1 cellular context compared by ENCODE assay signal in the genomic region with DNA sequence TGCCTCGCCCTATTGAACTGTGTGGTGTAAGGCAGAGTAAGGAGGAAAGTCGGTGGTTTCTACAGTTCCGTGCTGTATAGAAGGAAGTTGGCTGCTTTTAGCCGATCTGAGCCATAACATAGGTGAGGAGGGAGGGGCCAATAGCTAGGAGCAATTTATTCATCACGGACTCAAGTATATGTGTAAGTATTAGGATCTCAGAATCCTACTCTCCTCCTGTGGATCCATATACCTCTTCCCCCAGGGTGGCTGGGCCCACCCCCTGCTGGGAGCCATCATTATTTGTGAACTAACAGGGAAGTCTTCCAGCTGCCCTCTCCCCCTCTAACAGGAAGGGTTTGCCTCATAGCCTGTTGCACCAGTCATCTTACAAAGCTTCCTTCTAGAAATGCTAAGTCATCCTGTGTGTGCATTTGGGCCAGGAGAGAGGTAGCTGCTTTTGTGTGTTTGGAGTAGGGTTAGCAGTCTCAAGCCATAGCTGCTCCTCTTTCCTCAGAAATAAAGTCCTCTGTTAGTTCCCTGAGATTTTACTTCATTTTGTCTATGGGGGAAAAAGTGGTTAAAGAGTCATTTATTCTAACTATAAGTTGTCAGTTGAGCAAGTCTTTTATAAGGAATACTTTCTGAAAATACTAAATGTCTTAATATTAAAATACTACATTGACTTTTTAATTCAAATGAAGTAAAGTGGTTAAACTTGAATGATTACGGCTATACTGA.
TF ChIP-seq lines count a peak whose summit lies in the region.

No MANE protein-coding gene starts in this region.

TF ChIP-seq in K562, 482 proteins besides CTCF, POLR2A, EP300 and RAD21 (continued from another document and continues in another):
- TF ChIP-seq, protein P1, sequence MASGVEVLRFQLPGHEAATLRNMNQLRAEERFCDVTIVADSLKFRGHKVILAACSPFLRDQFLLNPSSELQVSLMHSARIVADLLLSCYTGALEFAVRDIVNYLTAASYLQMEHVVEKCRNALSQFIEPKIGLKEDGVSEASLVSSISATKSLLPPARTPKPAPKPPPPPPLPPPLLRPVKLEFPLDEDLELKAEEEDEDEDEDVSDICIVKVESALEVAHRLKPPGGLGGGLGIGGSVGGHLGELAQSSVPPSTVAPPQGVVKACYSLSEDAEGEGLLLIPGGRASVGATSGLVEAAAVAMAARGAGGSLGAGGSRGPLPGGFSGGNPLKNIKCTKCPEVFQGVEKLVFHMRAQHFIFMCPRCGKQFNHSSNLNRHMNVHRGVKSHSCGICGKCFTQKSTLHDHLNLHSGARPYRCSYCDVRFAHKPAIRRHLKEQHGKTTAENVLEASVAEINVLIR (CRISPR knock-in tag; IDR thresholded peaks at IDR 0.05) = 0 out of 2 replicates have a peak, but pooled peaks have one; percentile 25
- TF ChIP-seq KLF13 (tag; IDR thresholded peaks at IDR 0.05; ENCODE audit: borderline replicate concordance, low read depth) = peak; percentile 61; the same call in 1 of the 2 replicates
- peak; percentile 88; the same call in 1 of the 2 replicates for TF ChIP-seq SMARCA5 (IDR thresholded peaks at IDR 0.05)
- TF ChIP-seq RBM17 (IDR thresholded peaks at IDR 0.05; ENCODE audit: borderline replicate concordance, low read depth, low read length) = no peak
- TF ChIP-seq BMI1 (IDR thresholded peaks at IDR 0.05; ENCODE audit: low read length) = no peak
- TF ChIP-seq FOXA1 (IDR thresholded peaks at IDR 0.05; ENCODE audit: borderline replicate concordance) = no peak
- TF ChIP-seq TAF9B (IDR thresholded peaks at IDR 0.05; ENCODE audit: partially characterized antibody) = peak; percentile 73
- TF ChIP-seq TAF15 (IDR thresholded peaks at IDR 0.05; ENCODE audit: low read depth, low read length) = no peak
- no peak for TF ChIP-seq IRF2 (CRISPR knock-in tag; IDR thresholded peaks at IDR 0.05)
- peak; percentile 87 for TF ChIP-seq GATAD2B (IDR thresholded peaks at IDR 0.05; ENCODE audit: borderline replicate concordance)
- TF ChIP-seq KAT7 (CRISPR knock-in tag; IDR thresholded peaks at IDR 0.05; ENCODE audit: borderline replicate concordance) = peak; percentile 66; the same call in 1 of the 2 replicates
- TF ChIP-seq, protein P2, sequence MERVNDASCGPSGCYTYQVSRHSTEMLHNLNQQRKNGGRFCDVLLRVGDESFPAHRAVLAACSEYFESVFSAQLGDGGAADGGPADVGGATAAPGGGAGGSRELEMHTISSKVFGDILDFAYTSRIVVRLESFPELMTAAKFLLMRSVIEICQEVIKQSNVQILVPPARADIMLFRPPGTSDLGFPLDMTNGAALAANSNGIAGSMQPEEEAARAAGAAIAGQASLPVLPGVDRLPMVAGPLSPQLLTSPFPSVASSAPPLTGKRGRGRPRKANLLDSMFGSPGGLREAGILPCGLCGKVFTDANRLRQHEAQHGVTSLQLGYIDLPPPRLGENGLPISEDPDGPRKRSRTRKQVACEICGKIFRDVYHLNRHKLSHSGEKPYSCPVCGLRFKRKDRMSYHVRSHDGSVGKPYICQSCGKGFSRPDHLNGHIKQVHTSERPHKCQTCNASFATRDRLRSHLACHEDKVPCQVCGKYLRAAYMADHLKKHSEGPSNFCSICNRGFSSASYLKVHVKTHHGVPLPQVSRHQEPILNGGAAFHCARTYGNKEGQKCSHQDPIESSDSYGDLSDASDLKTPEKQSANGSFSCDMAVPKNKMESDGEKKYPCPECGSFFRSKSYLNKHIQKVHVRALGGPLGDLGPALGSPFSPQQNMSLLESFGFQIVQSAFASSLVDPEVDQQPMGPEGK (CRISPR knock-in tag; IDR thresholded peaks at IDR 0.05; ENCODE audit: borderline replicate concordance) = no peak
- no peak; the same call in 1 of the 2 replicates for TF ChIP-seq MTA1 (IDR thresholded peaks at IDR 0.05; ENCODE audit: borderline replicate concordance)
- peak; percentile 65; the same call in 1 of the 2 replicates for TF ChIP-seq ELF2 (CRISPR knock-in tag; IDR thresholded peaks at IDR 0.05)
- TF ChIP-seq TCF7 (IDR thresholded peaks at IDR 0.05; ENCODE audit: borderline replicate concordance) = no peak
- TF ChIP-seq ZNF561 (CRISPR knock-in tag; conservative IDR thresholded peaks at IDR 0.05) = no peak
- TF ChIP-seq, protein P3, sequence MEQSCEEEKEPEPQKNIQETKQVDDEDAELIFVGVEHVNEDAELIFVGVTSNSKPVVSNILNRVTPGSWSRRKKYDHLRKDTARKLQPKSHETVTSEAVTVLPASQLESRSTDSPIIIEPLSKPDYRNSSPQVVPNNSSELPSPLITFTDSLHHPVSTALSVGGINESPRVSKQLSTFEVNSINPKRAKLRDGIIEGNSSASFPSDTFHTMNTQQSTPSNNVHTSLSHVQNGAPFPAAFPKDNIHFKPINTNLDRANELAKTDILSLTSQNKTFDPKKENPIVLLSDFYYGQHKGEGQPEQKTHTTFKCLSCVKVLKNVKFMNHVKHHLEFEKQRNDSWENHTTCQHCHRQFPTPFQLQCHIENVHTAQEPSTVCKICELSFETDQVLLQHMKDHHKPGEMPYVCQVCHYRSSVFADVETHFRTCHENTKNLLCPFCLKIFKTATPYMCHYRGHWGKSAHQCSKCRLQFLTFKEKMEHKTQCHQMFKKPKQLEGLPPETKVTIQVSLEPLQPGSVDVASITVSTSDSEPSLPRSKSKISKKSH (CRISPR knock-in tag; IDR thresholded peaks at IDR 0.05) = no peak
- 0 out of 4 replicates have a peak, but pooled peaks of 1 of the 2 experiments have one; percentile 19 for TF ChIP-seq NRF1 (conservative IDR thresholded peaks at IDR 0.05 in 1 of 2, IDR thresholded peaks at IDR 0.05 in 1 of 2)
- TF ChIP-seq CTBP1 (IDR thresholded peaks at IDR 0.05; ENCODE audit: borderline replicate concordance) = peak; percentile 85; the same call in 1 of the 2 replicates
- TF ChIP-seq, protein P4, sequence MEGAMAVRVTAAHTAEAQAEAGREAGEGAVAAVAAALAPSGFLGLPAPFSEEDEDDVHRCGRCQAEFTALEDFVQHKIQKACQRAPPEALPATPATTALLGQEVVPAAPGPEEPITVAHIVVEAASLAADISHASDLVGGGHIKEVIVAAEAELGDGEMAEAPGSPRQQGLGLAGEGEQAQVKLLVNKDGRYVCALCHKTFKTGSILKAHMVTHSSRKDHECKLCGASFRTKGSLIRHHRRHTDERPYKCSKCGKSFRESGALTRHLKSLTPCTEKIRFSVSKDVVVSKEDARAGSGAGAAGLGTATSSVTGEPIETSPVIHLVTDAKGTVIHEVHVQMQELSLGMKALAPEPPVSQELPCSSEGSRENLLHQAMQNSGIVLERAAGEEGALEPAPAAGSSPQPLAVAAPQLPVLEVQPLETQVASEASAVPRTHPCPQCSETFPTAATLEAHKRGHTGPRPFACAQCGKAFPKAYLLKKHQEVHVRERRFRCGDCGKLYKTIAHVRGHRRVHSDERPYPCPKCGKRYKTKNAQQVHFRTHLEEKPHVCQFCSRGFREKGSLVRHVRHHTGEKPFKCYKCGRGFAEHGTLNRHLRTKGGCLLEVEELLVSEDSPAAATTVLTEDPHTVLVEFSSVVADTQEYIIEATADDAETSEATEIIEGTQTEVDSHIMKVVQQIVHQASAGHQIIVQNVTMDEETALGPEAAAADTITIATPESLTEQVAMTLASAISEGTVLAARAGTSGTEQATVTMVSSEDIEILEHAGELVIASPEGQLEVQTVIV (CRISPR knock-in tag; IDR thresholded peaks at IDR 0.05; ENCODE audit: borderline replicate concordance) = no peak
- TF ChIP-seq KAT8 (IDR thresholded peaks at IDR 0.05; ENCODE audit: low read depth) = no peak
- TF ChIP-seq ZNF212 (CRISPR knock-in tag; IDR thresholded peaks at IDR 0.05) = no peak
- TF ChIP-seq ZNF143 (CRISPR knock-in tag; IDR thresholded peaks at IDR 0.05) = 0 out of 2 replicates have a peak, but pooled peaks have one; percentile 35
- TF ChIP-seq ZNF408 (CRISPR knock-in tag; IDR thresholded peaks at IDR 0.05; ENCODE audit: low read depth) = no peak
- no peak for TF ChIP-seq ZNF780A (CRISPR knock-in tag; IDR thresholded peaks at IDR 0.05)
- peak; percentile 81 for TF ChIP-seq GABPA (tag; conservative IDR thresholded peaks at IDR 0.05; ENCODE audit: low read depth)
- TF ChIP-seq, protein P5, sequence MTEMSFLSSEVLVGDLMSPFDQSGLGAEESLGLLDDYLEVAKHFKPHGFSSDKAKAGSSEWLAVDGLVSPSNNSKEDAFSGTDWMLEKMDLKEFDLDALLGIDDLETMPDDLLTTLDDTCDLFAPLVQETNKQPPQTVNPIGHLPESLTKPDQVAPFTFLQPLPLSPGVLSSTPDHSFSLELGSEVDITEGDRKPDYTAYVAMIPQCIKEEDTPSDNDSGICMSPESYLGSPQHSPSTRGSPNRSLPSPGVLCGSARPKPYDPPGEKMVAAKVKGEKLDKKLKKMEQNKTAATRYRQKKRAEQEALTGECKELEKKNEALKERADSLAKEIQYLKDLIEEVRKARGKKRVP (CRISPR knock-in tag; IDR thresholded peaks at IDR 0.05) = peak; percentile 72
- TF ChIP-seq, protein P6, sequence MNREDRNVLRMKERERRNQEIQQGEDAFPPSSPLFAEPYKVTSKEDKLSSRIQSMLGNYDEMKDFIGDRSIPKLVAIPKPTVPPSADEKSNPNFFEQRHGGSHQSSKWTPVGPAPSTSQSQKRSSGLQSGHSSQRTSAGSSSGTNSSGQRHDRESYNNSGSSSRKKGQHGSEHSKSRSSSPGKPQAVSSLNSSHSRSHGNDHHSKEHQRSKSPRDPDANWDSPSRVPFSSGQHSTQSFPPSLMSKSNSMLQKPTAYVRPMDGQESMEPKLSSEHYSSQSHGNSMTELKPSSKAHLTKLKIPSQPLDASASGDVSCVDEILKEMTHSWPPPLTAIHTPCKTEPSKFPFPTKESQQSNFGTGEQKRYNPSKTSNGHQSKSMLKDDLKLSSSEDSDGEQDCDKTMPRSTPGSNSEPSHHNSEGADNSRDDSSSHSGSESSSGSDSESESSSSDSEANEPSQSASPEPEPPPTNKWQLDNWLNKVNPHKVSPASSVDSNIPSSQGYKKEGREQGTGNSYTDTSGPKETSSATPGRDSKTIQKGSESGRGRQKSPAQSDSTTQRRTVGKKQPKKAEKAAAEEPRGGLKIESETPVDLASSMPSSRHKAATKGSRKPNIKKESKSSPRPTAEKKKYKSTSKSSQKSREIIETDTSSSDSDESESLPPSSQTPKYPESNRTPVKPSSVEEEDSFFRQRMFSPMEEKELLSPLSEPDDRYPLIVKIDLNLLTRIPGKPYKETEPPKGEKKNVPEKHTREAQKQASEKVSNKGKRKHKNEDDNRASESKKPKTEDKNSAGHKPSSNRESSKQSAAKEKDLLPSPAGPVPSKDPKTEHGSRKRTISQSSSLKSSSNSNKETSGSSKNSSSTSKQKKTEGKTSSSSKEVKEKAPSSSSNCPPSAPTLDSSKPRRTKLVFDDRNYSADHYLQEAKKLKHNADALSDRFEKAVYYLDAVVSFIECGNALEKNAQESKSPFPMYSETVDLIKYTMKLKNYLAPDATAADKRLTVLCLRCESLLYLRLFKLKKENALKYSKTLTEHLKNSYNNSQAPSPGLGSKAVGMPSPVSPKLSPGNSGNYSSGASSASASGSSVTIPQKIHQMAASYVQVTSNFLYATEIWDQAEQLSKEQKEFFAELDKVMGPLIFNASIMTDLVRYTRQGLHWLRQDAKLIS (CRISPR knock-in tag; IDR thresholded peaks at IDR 0.05) = 0 out of 2 replicates have a peak, but pooled peaks have one; percentile 65
- TF ChIP-seq CBX2 (IDR thresholded peaks at IDR 0.05; ENCODE audit: insufficient read depth, low read length, poor library complexity, severe bottlenecking) = no peak
- TF ChIP-seq ZNF589 (CRISPR knock-in tag; IDR thresholded peaks at IDR 0.05; ENCODE audit: low read depth) = peak; percentile 88
- no peak for TF ChIP-seq PRPF4 (IDR thresholded peaks at IDR 0.05; ENCODE audit: insufficient read depth, low read depth, low read length, poor library complexity, severe bottlenecking)
- TF ChIP-seq RAD51 (IDR thresholded peaks at IDR 0.05; ENCODE audit: borderline replicate concordance, low read depth) = no peak; the same call in 1 of the 2 replicates
- TF ChIP-seq KLF1 (tag; IDR thresholded peaks at IDR 0.05) = no peak
- TF ChIP-seq YBX1 (IDR thresholded peaks at IDR 0.05) = no peak
- TF ChIP-seq, protein P7, sequence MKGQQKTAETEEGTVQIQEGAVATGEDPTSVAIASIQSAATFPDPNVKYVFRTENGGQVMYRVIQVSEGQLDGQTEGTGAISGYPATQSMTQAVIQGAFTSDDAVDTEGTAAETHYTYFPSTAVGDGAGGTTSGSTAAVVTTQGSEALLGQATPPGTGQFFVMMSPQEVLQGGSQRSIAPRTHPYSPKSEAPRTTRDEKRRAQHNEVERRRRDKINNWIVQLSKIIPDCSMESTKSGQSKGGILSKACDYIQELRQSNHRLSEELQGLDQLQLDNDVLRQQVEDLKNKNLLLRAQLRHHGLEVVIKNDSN (CRISPR knock-in tag; IDR thresholded peaks at IDR 0.05) = no peak
- no peak for TF ChIP-seq ZNF146 (CRISPR knock-in tag; IDR thresholded peaks at IDR 0.05; ENCODE audit: unreplicated experiment)
- peak; percentile 84 for TF ChIP-seq SMARCE1 (IDR thresholded peaks at IDR 0.05)
- peak; percentile 26; the same call in 1 of the 2 replicates for TF ChIP-seq ZNF354B (CRISPR knock-in tag; IDR thresholded peaks at IDR 0.05)
- no peak for TF ChIP-seq U2AF1 (optimal IDR thresholded peaks at IDR 0.05; ENCODE audit: low read depth, low read length)
- TF ChIP-seq ZNF436 (CRISPR knock-in tag; IDR thresholded peaks at IDR 0.05) = no peak
- no peak for TF ChIP-seq CBFA2T2 (conservative IDR thresholded peaks at IDR 0.05)
- no peak for TF ChIP-seq ASH1L (IDR thresholded peaks at IDR 0.05; ENCODE audit: borderline replicate concordance, low read depth, partially characterized antibody)
- TF ChIP-seq ZNF274 (IDR thresholded peaks at IDR 0.05; ENCODE audit: borderline replicate concordance, low read depth, low read length) = no peak
- no peak for TF ChIP-seq CSDE1 (IDR thresholded peaks at IDR 0.05)
- TF ChIP-seq ZNF316 (IDR thresholded peaks at IDR 0.05) = peak; percentile 99
- TF ChIP-seq TCF7L2 (IDR thresholded peaks at IDR 0.05; ENCODE audit: low read depth, low read length) = no peak
- TF ChIP-seq SIN3B (IDR thresholded peaks at IDR 0.05; ENCODE audit: low read depth) = no peak
- TF ChIP-seq, protein P8, sequence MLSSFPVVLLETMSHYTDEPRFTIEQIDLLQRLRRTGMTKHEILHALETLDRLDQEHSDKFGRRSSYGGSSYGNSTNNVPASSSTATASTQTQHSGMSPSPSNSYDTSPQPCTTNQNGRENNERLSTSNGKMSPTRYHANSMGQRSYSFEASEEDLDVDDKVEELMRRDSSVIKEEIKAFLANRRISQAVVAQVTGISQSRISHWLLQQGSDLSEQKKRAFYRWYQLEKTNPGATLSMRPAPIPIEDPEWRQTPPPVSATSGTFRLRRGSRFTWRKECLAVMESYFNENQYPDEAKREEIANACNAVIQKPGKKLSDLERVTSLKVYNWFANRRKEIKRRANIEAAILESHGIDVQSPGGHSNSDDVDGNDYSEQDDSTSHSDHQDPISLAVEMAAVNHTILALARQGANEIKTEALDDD (IDR thresholded peaks at IDR 0.05) = peak; percentile 49
- no peak for TF ChIP-seq ZFPM2 (CRISPR knock-in tag; IDR thresholded peaks at IDR 0.05)
